Comparison of ENCODE assay signal across 8 cellular contexts in genomic region chr4:8594097-8595038, GRCh38. TPM values are rescaled to one million over a fixed set of nuclear protein-coding genes. Genes with fewer than 3 reads are reported as not detected.
DNase-seq lines count a peak whose midpoint lies in the region; ATAC-seq and TF ChIP-seq lines count a peak whose summit lies in the region.

No MANE protein-coding gene starts in this region.

- H3K36me3 Mint-ChIP-seq in activated CD4-positive, alpha-beta T cell treated with anti-CD3 and anti-CD28 coated beads for 36 hours (ENCODE audit: low read depth), result no peaks in the 10 kb centered on the region

- no peak overlapping the region for H3K27ac Mint-ChIP-seq in activated CD4-positive, alpha-beta T cell treated with anti-CD3 and anti-CD28 coated beads for 36 hours

- TF ChIP-seq EP300 in esophagus muscularis mucosa (IDR thresholded peaks at IDR 0.05), result no peak

- H3K36me3 ChIP-seq in SJCRH30 (peaks cover 13% of the 10 kb centered on the region), esophagus muscularis mucosa (no peaks in the 10 kb centered on the region), mucosa of descending colon (ENCODE audit: low read depth) (no peaks in the 10 kb centered on the region)

- peak overlapping the region; percentile 26; the same call in 1 of the 2 replicates for H3K27ac ChIP-seq in SJCRH30
- H3K27ac ChIP-seq in esophagus muscularis mucosa (replicated peaks in 1 of 4), result no peak overlapping the region

- H3K27me3 Mint-ChIP-seq in activated CD4-positive, alpha-beta T cell treated with anti-CD3 and anti-CD28 coated beads for 36 hours, result peaks cover 19% of the 10 kb centered on the region

- H3K4me1 ChIP-seq in SJCRH30 (peaks cover 71% of the 10 kb centered on the region), esophagus muscularis mucosa (peaks cover 5 to 22% (median 21%) of the 10 kb centered on the region in 4 donors), mucosa of descending colon (ENCODE audit: low read depth) (no peaks in the 10 kb centered on the region)

- POLR2A ChIA-PET in activated CD4-positive, alpha-beta T cell treated with anti-CD3 and anti-CD28 coated beads for 36 hours (lab: Charles Lee), result no interaction called here

- H3K27me3 ChIP-seq in SJCRH30 (no peaks in the 10 kb centered on the region), esophagus muscularis mucosa (peaks cover 0 to 53% (median 15%) of the 10 kb centered on the region in 4 donors)

- no peaks in the 10 kb centered on the region for H3K9me3 ChIP-seq in SJCRH30 (replicated peaks)
- no peaks in the 10 kb centered on the region for H3K9me3 ChIP-seq in esophagus muscularis mucosa
- no peaks in the 10 kb centered on the region for H3K9me3 ChIP-seq in mucosa of descending colon

- no peaks in the 10 kb centered on the region for H3K4me1 Mint-ChIP-seq in activated CD4-positive, alpha-beta T cell treated with anti-CD3 and anti-CD28 coated beads for 36 hours

- 55% methylated on average over 22 of the region's 24 CpGs for WGBS in esophagus muscularis mucosa

- TF ChIP-seq CTCF in esophagus muscularis mucosa (IDR thresholded peaks at IDR 0.05), result peak; percentile 60 to 67 (median 60)
- TF ChIP-seq CTCF in mucosa of descending colon (IDR thresholded peaks at IDR 0.05), result peak; percentile 24

- ATAC-seq in activated CD4-positive, alpha-beta T cell treated with anti-CD3 and anti-CD28 coated beads for 36 hours, result no peak
- peak; percentile 64 for ATAC-seq in mucosa of descending colon
- ATAC-seq in GM19395 (IDR thresholded peaks at IDR 0.05; ENCODE audit: unreplicated experiment), result no peak
- no peak for ATAC-seq in GM21390 (IDR thresholded peaks at IDR 0.05; ENCODE audit: unreplicated experiment)

- no peak overlapping the region for H3K4me3 Mint-ChIP-seq in activated CD4-positive, alpha-beta T cell treated with anti-CD3 and anti-CD28 coated beads for 36 hours

- intact Hi-C loops in activated CD4-positive, alpha-beta T cell treated with anti-CD3 and anti-CD28 coated beads for 36 hours (cut with DNase I, micrococcal nuclease), result loop anchor here (1.0 to 5.0 kb wide), 4 partner anchors 126 to 352 kb away; no protein-coding TSS in a partner anchor
- intact Hi-C loops in esophagus muscularis mucosa (cut with DNase I), result loop anchor here (5.0 to 10.0 kb wide), 3 partner anchors 60 to 352 kb away; no protein-coding TSS in a partner anchor
- intact Hi-C loops in mucosa of descending colon (cut with DNase I, micrococcal nuclease), result loop anchor here (5.0 kb wide), 1 partner anchor 127 kb away; no protein-coding TSS in a partner anchor

- CTCF ChIA-PET in activated CD4-positive, alpha-beta T cell treated with anti-CD3 and anti-CD28 coated beads for 36 hours (lab: Charles Lee), result interaction anchor here (1.0 kb wide), 1 partner anchor 126 kb away, joined by 5 read pairs; no protein-coding TSS in a partner anchor

- no peak for TF ChIP-seq POLR2A in esophagus muscularis mucosa (IDR thresholded peaks at IDR 0.05; ENCODE audit: low read depth)

- peak overlapping the region; percentile 86 for H3K4me3 ChIP-seq in SJCRH30
- no peak overlapping the region for H3K4me3 ChIP-seq in esophagus muscularis mucosa
- no peak overlapping the region for H3K4me3 ChIP-seq in mucosa of descending colon

- H3K9me3 Mint-ChIP-seq in activated CD4-positive, alpha-beta T cell treated with anti-CD3 and anti-CD28 coated beads for 36 hours (ENCODE audit: low read depth), result no peaks in the 10 kb centered on the region

- peak; percentile 44 for DNase-seq in activated CD4-positive, alpha-beta T cell treated with anti-CD3 and anti-CD28 coated beads for 36 hours
- no peak for DNase-seq in activated CD4-positive, alpha-beta T cell treated with anti-CD3 and anti-CD28 coated beads for 1 hour
- peak; percentile 58 for DNase-seq in HT1080 (ENCODE audit: low read depth)
- peak; percentile 76 to 88 for DNase-seq in SJCRH30
- DNase-seq in esophagus muscularis mucosa (ENCODE audit: extremely low spot score), result no peak
- DNase-seq in mucosa of descending colon, result peak in 2 of 3 donors; percentile 37 to 81

RNA-seq across cellular contexts. Expression of gene CPZ, which starts 1.8 kb away (rescaled TPM):
- not detected for total RNA-seq in activated CD4-positive, alpha-beta T cell treated with anti-CD3 and anti-CD28 coated beads for 36 hours
- total RNA-seq in HT1080 (2014; rRNA removed; shearing (Covaris generic)), result not detected in 2 replicates
- polyA plus RNA-seq in HT1080 (2015; cell fraction: cytosol; rRNA removed), result 0.41 and 0.73 TPM in 2 replicates
- 0.55 and 0.69 TPM in 2 replicates for polyA plus RNA-seq in HT1080 (2015; cell fraction: nucleus; rRNA removed)
- total RNA-seq in SJCRH30 (2014; rRNA removed; shearing (Covaris generic)), result 47.1 and 53.7 TPM in 2 replicates
- total RNA-seq in esophagus muscularis mucosa, result 1 to 10 TPM in 3 of 4 donors, under 1 TPM in 1; 0.42 to 2.7 (median 2.2) TPM
- 1 to 10 TPM in 1 of 3 donors, under 1 TPM in 2; 0.63 to 2.6 (median 0.81) TPM for total RNA-seq in mucosa of descending colon

RNA-seq across cellular contexts. Expression of gene GPR78, which starts 14.2 kb away (rescaled TPM):
- total RNA-seq in activated CD4-positive, alpha-beta T cell treated with anti-CD3 and anti-CD28 coated beads for 36 hours, result not detected
- total RNA-seq in HT1080 (2014; rRNA removed; shearing (Covaris generic)), result not detected in 2 replicates
- polyA plus RNA-seq in HT1080 (2015; cell fraction: cytosol; rRNA removed), result not detected in 2 replicates
- 0.05 TPM in 1 of 2 replicates, not detected in the other for polyA plus RNA-seq in HT1080 (2015; cell fraction: nucleus; rRNA removed)
- total RNA-seq in SJCRH30 (2014; rRNA removed; shearing (Covaris generic)), result 1.4 and 3.5 TPM in 2 replicates
- total RNA-seq in esophagus muscularis mucosa (not detected), mucosa of descending colon (under 1 TPM in 1 of 3 donors, not detected in 2; 0.19 TPM)

Comparison
In these comparisons a context has a peak if more than half of its experiments do, and no peak if none do; other contexts are left out.
1. DNase-seq: peak in activated CD4-positive, alpha-beta T cell treated with anti-CD3 and anti-CD28 coated beads for 36 hours (single experiment), HT1080 (single experiment), SJCRH30 (2 of 2) and mucosa of descending colon (2 of 3); none in activated CD4-positive, alpha-beta T cell treated with anti-CD3 and anti-CD28 coated beads for 1 hour (single experiment) and esophagus muscularis mucosa (single experiment).
2. RNA of gene CPZ, which starts 1.8 kb away (total RNA-seq): 47.1 to 53.7 TPM in SJCRH30; 0.42 to 2.7 TPM in esophagus muscularis mucosa, 0.63 to 2.6 TPM in mucosa of descending colon, not detected in HT1080 and not detected in activated CD4-positive, alpha-beta T cell treated with anti-CD3 and anti-CD28 coated beads for 36 hours; every median in the first group is over 10 times any median in the second.